22 cellular contexts compared by ENCODE assay signal in the genomic region with DNA sequence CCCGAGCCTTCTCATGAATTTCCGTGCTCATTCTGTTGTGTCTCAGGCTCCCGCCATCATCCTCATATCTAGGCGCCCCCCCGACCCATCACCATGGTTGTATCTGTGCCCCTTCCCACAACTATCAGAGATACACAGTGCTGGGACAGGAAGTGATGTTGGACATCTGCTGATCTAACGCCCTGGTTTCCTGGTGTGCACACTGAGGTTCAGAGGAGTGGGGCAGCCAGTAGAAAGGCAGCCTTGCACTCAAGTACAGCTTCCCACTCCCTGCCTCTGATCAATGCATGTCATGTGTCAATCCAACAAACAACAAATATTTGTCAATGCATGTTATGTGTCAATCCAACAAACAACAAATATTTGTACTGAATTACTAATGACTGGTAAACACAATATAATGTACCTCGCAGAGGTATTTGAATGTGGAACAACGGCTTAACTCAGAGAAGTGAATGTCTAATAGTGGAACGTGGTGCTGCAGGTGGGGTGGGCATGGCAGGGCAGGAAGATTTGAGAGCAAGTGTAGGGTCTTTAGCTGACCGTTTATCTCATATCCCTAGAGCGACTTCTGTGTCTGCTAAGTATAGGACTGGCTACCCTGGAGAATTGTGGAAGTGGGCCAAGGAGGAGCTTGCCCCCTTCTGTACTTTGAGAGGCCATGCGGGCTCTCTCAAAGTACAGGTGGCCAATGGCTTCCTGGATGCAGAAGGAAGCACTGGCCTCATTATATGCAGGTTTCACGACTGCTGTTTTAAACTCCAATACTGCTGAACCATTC.
"Had no signal": no experiment of that assay in that cellular context is flagged by ENCODE, and none has a peak within 500 bp of the region (broad histone marks: within the 10 kb centered on the region; RNA-seq: fewer than 3 reads in every experiment).

No MANE protein-coding gene starts in this region.

- H3K27ac ChIP-seq: coronary artery, hepatocyte, left lung, neutrophil, uterus had no signal

- H3K9me3 Mint-ChIP-seq: activated CD8-positive, alpha-beta T cell treated with anti-CD3 and anti-CD28 coated beads for 36 hours; naive thymus-derived CD8-positive, alpha-beta T cell had no signal

- H3K27ac Mint-ChIP-seq: activated CD8-positive, alpha-beta T cell treated with anti-CD3 and anti-CD28 coated beads for 36 hours; activated naive CD8-positive, alpha-beta T cell had no signal

- H3K4me3 ChIP-seq: coronary artery, hepatocyte, left lung, mucosa of descending colon, tibial nerve, uterus had no signal

- H3K4me3 Mint-ChIP-seq: activated CD8-positive, alpha-beta T cell treated with anti-CD3 and anti-CD28 coated beads for 36 hours; activated naive CD8-positive, alpha-beta T cell; naive thymus-derived CD8-positive, alpha-beta T cell had no signal

- H3K9me3 ChIP-seq: left lung, mucosa of descending colon, neutrophil, tibial nerve, uterus had no signal

- ATAC-seq: activated CD8-positive, alpha-beta T cell treated with anti-CD3 and anti-CD28 coated beads for 36 hours; esophagus mucosa; mucosa of descending colon; naive thymus-derived CD8-positive, alpha-beta T cell had no signal

- H3K36me3 ChIP-seq: left lung, neutrophil, tibial nerve, uterus had no signal

- DNase-seq: activated CD4-positive, alpha-beta T cell treated with anti-CD3 and anti-CD28 coated beads for 4 hours; activated CD8-positive, alpha-beta memory T cell treated with anti-CD3 and anti-CD28 coated beads, Interleukin-2, amount 50 U/mL, for 4 hours; activated CD8-positive, alpha-beta T cell treated with anti-CD3 and anti-CD28 coated beads for 36 hours; activated effector memory CD4-positive, alpha-beta T cell treated with anti-CD3 and anti-CD28 coated beads, Interleukin-2, amount 50 U/mL, for 16 hours; activated T-cell treated with anti-CD3 and anti-CD28 coated beads, Interleukin-2, amount 50 U/mL, for 48 hours; amniotic stem cell; caudate nucleus; left lung; mucosa of descending colon; naive thymus-derived CD8-positive, alpha-beta T cell; retina; stimulated activated naive CD4-positive, alpha-beta T cell treated with Interleukin-2 at 50 U/mL for 16 hours; substantia nigra; T1000; uterus had no signal

- H3K27me3 ChIP-seq: hepatocyte, left lung, tibial nerve, uterus had no signal

- H3K36me3 Mint-ChIP-seq: activated naive CD8-positive, alpha-beta T cell; naive thymus-derived CD8-positive, alpha-beta T cell had no signal

- FAIRE-seq: keratinocyte had no signal
